In genomic region chr16:56977823-56978430, GRCh38 we compare ENCODE assay signal across 20 cellular contexts. TPM values are rescaled to one million over a fixed set of nuclear protein-coding genes. Genes with fewer than 3 reads are reported as not detected.
DNase-seq lines count a peak whose midpoint lies in the region; ATAC-seq, FAIRE-seq and TF ChIP-seq lines count a peak whose summit lies in the region.
"Had no signal": no experiment of that assay in that cellular context is flagged by ENCODE, and none has a peak within 500 bp of the region (broad histone marks: within the 10 kb centered on the region; RNA-seq: fewer than 3 reads in every experiment).

No MANE protein-coding gene starts in this region.

- 7% methylated on average over 11 of the region's 11 CpGs for WGBS in K562 (ENCODE audit: insufficient coverage, low coverage, missing lambda C conversion rate)

- TF ChIP-seq RAD21 in K562 (CRISPR knock-in tag; conservative IDR thresholded peaks at IDR 0.05 in 1 of 2, IDR thresholded peaks at IDR 0.05 in 1 of 2): no peak

- H3K9me3 ChIP-seq in K562 (replicated peaks; ENCODE audit: control insufficient read depth, insufficient read depth, low read depth, low read length) (peaks cover 4% of the 10 kb centered on the region), upper lobe of right lung (no peaks in the 10 kb centered on the region)
- H3K9me3 ChIP-seq: A549 had no signal

- peaks cover 0 to 7% of the 10 kb centered on the region in 2 donors for H3K27me3 Mint-ChIP-seq in natural killer cell treated with Interleukin-12 subunit alpha and Interleukin-12 subunit beta and Interleukin-15 and Interleukin-18, amount 100 ng/mL, for 72 hours
- peaks cover 0 to 9% of the 10 kb centered on the region in 2 donors for H3K27me3 Mint-ChIP-seq in natural killer cell (ENCODE audit: low read depth in 2 of 2)
- H3K27me3 Mint-ChIP-seq in IgD-negative memory B cell: peaks cover 6% of the 10 kb centered on the region
- H3K27me3 Mint-ChIP-seq: CD4-positive, alpha-beta T cell had no signal

- no peaks in the 10 kb centered on the region for H3K79me2 ChIP-seq in K562 (ENCODE audit: control insufficient read depth, insufficient read depth, low read length)

- POLR2A ChIA-PET in K562 (lab: Yijun Ruan, JAX): no interaction called here

- TF ChIP-seq CTCF in natural killer cell (IDR thresholded peaks at IDR 0.05) (no peak), K562 (IDR thresholded peaks at IDR 0.05 in 2 of 3, conservative IDR thresholded peaks at IDR 0.05 in 1 of 3; ENCODE audit: insufficient read depth in 2 of 3, low read depth in 1 of 3, low read length in 3 of 3) (no peak), upper lobe of right lung (IDR thresholded peaks at IDR 0.05) (no peak)

- in situ Hi-C loops in K562 (cut with MboI): no loop called here

- H2AFZ ChIP-seq in K562 (ENCODE audit: low read depth, low read length): no peak overlapping the region

- H3K27ac ChIP-seq in K562 (ENCODE audit: extremely low read depth, low read depth, low read length): no peak overlapping the region
- H3K27ac ChIP-seq in upper lobe of right lung: no peak overlapping the region
- H3K27ac ChIP-seq: A549 had no signal

- no peak overlapping the region for H3K27ac Mint-ChIP-seq in natural killer cell treated with Interleukin-12 subunit alpha and Interleukin-12 subunit beta and Interleukin-15 and Interleukin-18, amount 100 ng/mL, for 72 hours
- H3K27ac Mint-ChIP-seq in natural killer cell: no peak overlapping the region
- H3K27ac Mint-ChIP-seq in IgD-negative memory B cell: peak overlapping the region in 2 of 3 donors; percentile 14 to 60
- H3K27ac Mint-ChIP-seq: CD4-positive, alpha-beta T cell had no signal

- H3K9ac ChIP-seq in K562 (ENCODE audit: insufficient read depth in 1 of 2, low read depth in 2 of 2, low read length in 2 of 2): no peak overlapping the region

- CTCF ChIA-PET in K562 (lab: Yijun Ruan, JAX; ENCODE audit: low intra/inter-chr PET ratio): interaction anchor here (0.6 kb wide), 1 partner anchor 411 kb away, joined by 4 read pairs; no protein-coding TSS in a partner anchor

- no peaks in the 10 kb centered on the region for H3K36me3 Mint-ChIP-seq in natural killer cell treated with Interleukin-12 subunit alpha and Interleukin-12 subunit beta and Interleukin-15 and Interleukin-18, amount 100 ng/mL, for 72 hours
- H3K36me3 Mint-ChIP-seq in natural killer cell (no peaks in the 10 kb centered on the region), IgD-negative memory B cell (peaks cover 4% of the 10 kb centered on the region)

- H3K4me3 Mint-ChIP-seq in natural killer cell treated with Interleukin-12 subunit alpha and Interleukin-12 subunit beta and Interleukin-15 and Interleukin-18, amount 100 ng/mL, for 72 hours: no peak overlapping the region
- H3K4me3 Mint-ChIP-seq in natural killer cell: no peak overlapping the region
- H3K4me3 Mint-ChIP-seq in IgD-negative memory B cell: no peak overlapping the region
- H3K4me3 Mint-ChIP-seq: CD4-positive, alpha-beta T cell had no signal

- H3K4me1 ChIP-seq in K562 (replicated peaks in 1 of 2; ENCODE audit: control insufficient read depth in 2 of 2, insufficient read depth in 2 of 2, low read length in 2 of 2): peaks cover 0 to 3% of the 10 kb centered on the region in 2 experiments; a peak in 3 of 5 replicates
- no peaks in the 10 kb centered on the region for H3K4me1 ChIP-seq in upper lobe of right lung
- H3K4me1 ChIP-seq: A549 had no signal

- H3K9me1 ChIP-seq in K562 (ENCODE audit: control insufficient read depth, insufficient read depth, low read length): no peaks in the 10 kb centered on the region

- no peak overlapping the region for H3K4me2 ChIP-seq in K562 (ENCODE audit: insufficient read depth, low read length)
- H3K4me2 ChIP-seq: A549 had no signal

- peaks cover 35 to 69% of the 10 kb centered on the region in 2 experiments; a peak in 4 of 5 replicates for H3K27me3 ChIP-seq in K562 (ENCODE audit: control insufficient read depth in 2 of 2, insufficient read depth in 2 of 2, low read length in 2 of 2)
- no peaks in the 10 kb centered on the region for H3K27me3 ChIP-seq in upper lobe of right lung

- intact Hi-C loops in natural killer cell (cut with micrococcal nuclease) (no loop called here), K562 (cut with micrococcal nuclease) (no loop called here), upper lobe of right lung (cut with DNase I) (no loop called here)

- no peak for TF ChIP-seq EP300 in K562 (IDR thresholded peaks at IDR 0.05; ENCODE audit: low read length)

- H3K4me1 Mint-ChIP-seq in natural killer cell treated with Interleukin-12 subunit alpha and Interleukin-12 subunit beta and Interleukin-15 and Interleukin-18, amount 100 ng/mL, for 72 hours (ENCODE audit: low read depth in 2 of 2): peaks cover 13 to 16% of the 10 kb centered on the region in 2 donors
- H3K4me1 Mint-ChIP-seq in natural killer cell: peaks cover 9 to 12% of the 10 kb centered on the region in 2 donors
- peaks cover 58 to 71% (median 70%) of the 10 kb centered on the region in 3 donors for H3K4me1 Mint-ChIP-seq in IgD-negative memory B cell

- DNase-seq in natural killer cell treated with Interleukin-12 subunit alpha and Interleukin-12 subunit beta and Interleukin-15 and Interleukin-18, amount 100 ng/mL, for 72 hours (ENCODE audit: low spot score): peak; percentile 26
- DNase-seq in natural killer cell (no peak), K562 (ENCODE audit: extremely low read depth in 1 of 4, low spot score in 3 of 4) (no peak), upper lobe of right lung (no peak), SIG-M5 (lab: John Stamatoyannopoulos, UW) (no peak)
- DNase-seq: CD4-positive, alpha-beta T cell; DMS79; HCEC 1CT; MM.1S; NCI-H1417; NCI-H187 treated with DMSO at 0.1 percent for 48 hours; NCI-H345; NCI-H69; SHP77 had no signal

- no peak overlapping the region for H3K4me3 ChIP-seq in K562
- no peak overlapping the region for H3K4me3 ChIP-seq in upper lobe of right lung
- H3K4me3 ChIP-seq: A549 had no signal

- no peaks in the 10 kb centered on the region for H3K36me3 ChIP-seq in K562 (ENCODE audit: control insufficient read depth, insufficient read depth, low read length)
- no peaks in the 10 kb centered on the region for H3K36me3 ChIP-seq in upper lobe of right lung

- BruUV-seq in K562 (replicated peaks; lab: Mats Ljungman, UMichigan): no TSS peak

- ATAC-seq in natural killer cell treated with Interleukin-12 subunit alpha and Interleukin-12 subunit beta and Interleukin-15 and Interleukin-18, amount 100 ng/mL, for 72 hours: no peak
- ATAC-seq in natural killer cell (no peak), K562 (no peak), upper lobe of right lung (peak; percentile 10), GM21717 (IDR thresholded peaks at IDR 0.05; ENCODE audit: unreplicated experiment) (no peak), GM18502 (IDR thresholded peaks at IDR 0.05; ENCODE audit: poor library complexity, unreplicated experiment) (no peak)
- ATAC-seq: A549, SK-N-SH treated with all-trans-retinoic acid at 6 μM for 48 hours had no signal

- no peaks in the 10 kb centered on the region for H4K20me1 ChIP-seq in K562 (replicated peaks; ENCODE audit: control insufficient read depth, insufficient read depth, low read length)

- no peak for FAIRE-seq in K562 (lab: Jason Lieb, UNC)
- FAIRE-seq: A549, D721Med had no signal

- H3K9me3 Mint-ChIP-seq in natural killer cell treated with Interleukin-12 subunit alpha and Interleukin-12 subunit beta and Interleukin-15 and Interleukin-18, amount 100 ng/mL, for 72 hours: no peaks in the 10 kb centered on the region
- no peaks in the 10 kb centered on the region for H3K9me3 Mint-ChIP-seq in natural killer cell
- no peaks in the 10 kb centered on the region for H3K9me3 Mint-ChIP-seq in IgD-negative memory B cell
- H3K9me3 Mint-ChIP-seq: CD4-positive, alpha-beta T cell had no signal

- no peak for TF ChIP-seq POLR2A in K562 (conservative IDR thresholded peaks at IDR 0.05)

RNA-seq across cellular contexts. Expression of gene NLRC5, which starts 11.4 kb away (rescaled TPM):
- 100 to 1,000 TPM; 190 to 316 TPM for total RNA-seq in natural killer cell treated with Interleukin-12 subunit alpha and Interleukin-12 subunit beta and Interleukin-15 and Interleukin-18, amount 100 ng/mL, for 72 hours
- total RNA-seq in natural killer cell: 100 to 1,000 TPM; 320 to 563 (median 535) TPM
- 134 TPM for polyA plus RNA-seq in IgD-negative memory B cell
- 0.30 TPM in 1 of 2 replicates, not detected in the other for total RNA-seq in K562 (2011; cell fraction: chromatin; rRNA removed; ENCODE audit: low replicate concordance)
- total RNA-seq in K562 (2011; cell fraction: nucleolus; rRNA removed): 0.26 and 1.0 TPM in 2 replicates
- total RNA-seq in K562 (2011; cell fraction: nucleoplasm; rRNA removed): not detected in 2 replicates
- 0.59 TPM in 1 of 2 replicates, not detected in the other for total RNA-seq in K562 (2014; rRNA removed)
- 0.06 TPM in 1 of 2 replicates, not detected in the other for total RNA-seq in K562 (2014; rRNA removed; fragmentation: Illumina TruSeq; extraction: Trizol)
- total RNA-seq in K562 (2015; rRNA removed; fragmentation: Illumina TruSeq; extraction: Trizol): not detected in 2 replicates
- 0.71 and 0.89 TPM in 2 replicates for total RNA-seq in K562 (2021)
- polyA plus RNA-seq in K562 (2011; rRNA removed): 0.26 TPM in 1 of 2 replicates, not detected in the other
- polyA plus RNA-seq in K562 (2011; cell fraction: cytosol; rRNA removed): 0.03 TPM in 1 of 2 replicates, not detected in the other
- polyA plus RNA-seq in K562 (2011; cell fraction: nucleus; rRNA removed): 0.11 and 0.18 TPM in 2 replicates
- 0.12 and 0.29 TPM in 2 replicates for polyA plus RNA-seq in K562 (2012)
- polyA plus RNA-seq in K562 (2014; fragmentation: Illumina TruSeq; extraction: Trizol): not detected in 2 replicates
- not detected for polyA plus RNA-seq in K562 (2014; fragmentation: Nextera tagmentation; extraction: Ambion mirVana)
- not detected in 2 replicates for polyA plus RNA-seq in K562 (2014; rRNA removed)
- 0.42 TPM in 1 of 2 replicates, not detected in the other for polyA minus RNA-seq in K562 (2011; rRNA and poly(A)+ RNA removed)
- 1.2 TPM in 1 of 2 replicates, not detected in the other for polyA minus RNA-seq in K562 (2011; cell fraction: cytosol; rRNA and poly(A)+ RNA removed)
- 0.94 TPM in 1 of 2 replicates, not detected in the other for polyA minus RNA-seq in K562 (2011; cell fraction: nucleus; rRNA and poly(A)+ RNA removed)
- total RNA-seq in upper lobe of right lung: 44.9 TPM

RNA-seq across cellular contexts. Expression of gene CETP, which starts 16.2 kb away (rescaled TPM):
- total RNA-seq in natural killer cell treated with Interleukin-12 subunit alpha and Interleukin-12 subunit beta and Interleukin-15 and Interleukin-18, amount 100 ng/mL, for 72 hours: not detected
- under 1 TPM in 1 of 3 donors, not detected in 2; 0.14 TPM for total RNA-seq in natural killer cell
- polyA plus RNA-seq in IgD-negative memory B cell: 0.79 TPM
- total RNA-seq in K562 (2011; cell fraction: chromatin; rRNA removed; ENCODE audit: low replicate concordance): 0.37 TPM in 1 of 2 replicates, not detected in the other
- 0.17 TPM in 1 of 2 replicates, not detected in the other for total RNA-seq in K562 (2011; cell fraction: nucleolus; rRNA removed)
- not detected in 2 replicates for total RNA-seq in K562 (2011; cell fraction: nucleoplasm; rRNA removed)
- total RNA-seq in K562 (2014; rRNA removed): not detected in 2 replicates
- total RNA-seq in K562 (2014; rRNA removed; fragmentation: Illumina TruSeq; extraction: Trizol): not detected in 2 replicates
- total RNA-seq in K562 (2015; rRNA removed; fragmentation: Illumina TruSeq; extraction: Trizol): not detected in 2 replicates
- not detected in 2 replicates for total RNA-seq in K562 (2021)
- polyA plus RNA-seq in K562 (2011; rRNA removed): 0.05 TPM in 1 of 2 replicates, not detected in the other
- polyA plus RNA-seq in K562 (2011; cell fraction: cytosol; rRNA removed): 0.06 TPM in 1 of 2 replicates, not detected in the other
- 0.06 and 0.30 TPM in 2 replicates for polyA plus RNA-seq in K562 (2011; cell fraction: nucleus; rRNA removed)
- 0.06 TPM in 1 of 2 replicates, not detected in the other for polyA plus RNA-seq in K562 (2012)
- not detected in 2 replicates for polyA plus RNA-seq in K562 (2014; fragmentation: Illumina TruSeq; extraction: Trizol)
- polyA plus RNA-seq in K562 (2014; fragmentation: Nextera tagmentation; extraction: Ambion mirVana): under 1 TPM in 1 of 2 experiments, not detected in 1; 0.07 TPM
- 0.11 TPM in 1 of 2 replicates, not detected in the other for polyA plus RNA-seq in K562 (2014; rRNA removed)
- not detected in 2 replicates for polyA minus RNA-seq in K562 (2011; rRNA and poly(A)+ RNA removed)
- not detected in 2 replicates for polyA minus RNA-seq in K562 (2011; cell fraction: cytosol; rRNA and poly(A)+ RNA removed)
- not detected in 2 replicates for polyA minus RNA-seq in K562 (2011; cell fraction: nucleus; rRNA and poly(A)+ RNA removed)
- 1.9 TPM for total RNA-seq in upper lobe of right lung
- total RNA-seq: CD4-positive, alpha-beta T cell had no signal
- polyA plus RNA-seq: A549 had no signal

RNA-seq across cellular contexts. Expression of gene HERPUD1, which starts 46.0 kb away (rescaled TPM):
- 100 to 1,000 TPM; 127 to 141 TPM for total RNA-seq in natural killer cell treated with Interleukin-12 subunit alpha and Interleukin-12 subunit beta and Interleukin-15 and Interleukin-18, amount 100 ng/mL, for 72 hours
- total RNA-seq in natural killer cell (100 to 1,000 TPM; 181 to 266 (median 243) TPM), K562 (2014; rRNA removed) (25.8 and 26.8 TPM in 2 replicates), K562 (2014; rRNA removed; fragmentation: Illumina TruSeq; extraction: Trizol) (49.3 and 65.4 TPM in 2 replicates), K562 (2015; rRNA removed; fragmentation: Illumina TruSeq; extraction: Trizol) (18.1 and 19.2 TPM in 2 replicates), K562 (2021) (54.4 and 60.7 TPM in 2 replicates), upper lobe of right lung (223 TPM)
- polyA plus RNA-seq in IgD-negative memory B cell (298 TPM), K562 (2011; rRNA removed) (50.0 and 90.9 TPM in 2 replicates), K562 (2014; fragmentation: Illumina TruSeq; extraction: Trizol) (57.8 and 60.7 TPM in 2 replicates), K562 (2014; fragmentation: Nextera tagmentation; extraction: Ambion mirVana) (10 to 100 TPM; 14.2 to 17.8 TPM), K562 (2014; rRNA removed) (32.0 and 37.4 TPM in 2 replicates)
- 163 and 256 TPM in 2 replicates for total RNA-seq in K562 (2011; cell fraction: chromatin; rRNA removed; ENCODE audit: low replicate concordance)
- total RNA-seq in K562 (2011; cell fraction: nucleolus; rRNA removed): 127 and 147 TPM in 2 replicates
- total RNA-seq in K562 (2011; cell fraction: nucleoplasm; rRNA removed): 170 and 203 TPM in 2 replicates
- 36.4 and 59.0 TPM in 2 replicates for polyA plus RNA-seq in K562 (2011; cell fraction: cytosol; rRNA removed)
- 92.5 and 115 TPM in 2 replicates for polyA plus RNA-seq in K562 (2011; cell fraction: nucleus; rRNA removed)
- 28.0 and 112 TPM in 2 replicates for polyA plus RNA-seq in K562 (2012)
- 49.2 and 70.6 TPM in 2 replicates for polyA minus RNA-seq in K562 (2011; rRNA and poly(A)+ RNA removed)
- 36.1 and 42.5 TPM in 2 replicates for polyA minus RNA-seq in K562 (2011; cell fraction: cytosol; rRNA and poly(A)+ RNA removed)
- polyA minus RNA-seq in K562 (2011; cell fraction: nucleus; rRNA and poly(A)+ RNA removed): 36.1 and 75.2 TPM in 2 replicates

Comparison
In these comparisons a context has a peak if more than half of its experiments do, and no peak if none do; other contexts are left out.
1. H3K27ac Mint-ChIP-seq: peak in IgD-negative memory B cell (2 of 3); none in natural killer cell treated with Interleukin-12 subunit alpha and Interleukin-12 subunit beta and Interleukin-15 and Interleukin-18, amount 100 ng/mL, for 72 hours (0 of 2) and natural killer cell (0 of 2).
2. RNA of gene NLRC5, which starts 11.4 kb away (total RNA-seq): 320 to 563 TPM in natural killer cell, 190 to 316 TPM in natural killer cell treated with Interleukin-12 subunit alpha and Interleukin-12 subunit beta and Interleukin-15 and Interleukin-18, amount 100 ng/mL, for 72 hours and 44.9 TPM in upper lobe of right lung (single experiment); 0.06 to 1.0 TPM in K562; every median in the first group is over 10 times any median in the second.